Comparison of ENCODE assay signal across 10 cellular contexts in the genomic region with DNA sequence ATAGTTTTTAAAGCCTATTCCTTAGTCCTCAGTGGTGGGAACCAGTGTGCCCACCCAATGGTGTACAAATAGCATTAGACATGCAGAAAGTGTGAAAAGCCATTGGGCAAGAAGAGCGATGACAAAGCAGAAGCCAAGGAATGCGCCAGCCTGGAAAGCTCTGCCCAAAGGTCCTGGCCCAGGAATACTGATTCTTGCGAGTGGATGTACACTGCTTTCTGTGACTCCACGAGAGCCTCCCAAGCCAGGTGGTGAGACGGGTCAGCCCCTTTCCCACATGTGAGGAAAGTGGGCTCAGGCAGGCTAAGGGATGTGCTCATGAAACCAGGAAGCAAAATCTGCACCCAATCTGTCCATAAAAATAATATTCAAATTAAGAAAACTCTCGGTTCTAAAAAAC.
"Had no signal": no experiment of that assay in that cellular context is flagged by ENCODE, and none has a peak within 500 bp of the region (broad histone marks: within the 10 kb centered on the region; RNA-seq: fewer than 3 reads in every experiment).

No MANE protein-coding gene starts in this region.

- H3K4me1 Mint-ChIP-seq: activated B cell treated with CpG ODN at 0.5 μM for 24 hours; activated naive CD4-positive, alpha-beta T cell treated with anti-CD3 and anti-CD28 coated beads, Interleukin-2, amount 50 U/mL, for 24 hours; natural killer cell had no signal

- H3K36me3 Mint-ChIP-seq: activated naive CD4-positive, alpha-beta T cell treated with anti-CD3 and anti-CD28 coated beads, Interleukin-2, amount 50 U/mL, for 24 hours; natural killer cell had no signal

- H3K27ac Mint-ChIP-seq: activated B cell treated with CpG ODN at 0.5 μM for 24 hours; activated CD8-positive, alpha-beta T cell treated with anti-CD3 and anti-CD28 coated beads, Interleukin-2, amount 10 ng/mL, durations not matched to agents 7 days and 5 days; activated naive CD4-positive, alpha-beta T cell treated with anti-CD3 and anti-CD28 coated beads, Interleukin-2, amount 50 U/mL, for 24 hours; natural killer cell; T-helper 2 cell treated with Interferon-gamma antibody and Interleukin-4, amounts not matched to agents 5 μg/mL and 100 μg/mL, for 36 hours had no signal

- ATAC-seq: activated CD8-positive, alpha-beta T cell treated with anti-CD3 and anti-CD28 coated beads, Interleukin-2, amount 10 ng/mL, durations not matched to agents 7 days and 5 days; natural killer cell had no signal

- H3K9me3 Mint-ChIP-seq: activated B cell treated with CpG ODN at 0.5 μM for 24 hours; natural killer cell; T-helper 2 cell treated with Interferon-gamma antibody and Interleukin-4, amounts not matched to agents 5 μg/mL and 100 μg/mL, for 36 hours had no signal

- H3K4me3 Mint-ChIP-seq: activated B cell treated with CpG ODN at 0.5 μM for 24 hours; activated CD8-positive, alpha-beta T cell treated with anti-CD3 and anti-CD28 coated beads, Interleukin-2, amount 10 ng/mL, durations not matched to agents 7 days and 5 days; activated naive CD4-positive, alpha-beta T cell treated with anti-CD3 and anti-CD28 coated beads, Interleukin-2, amount 50 U/mL, for 24 hours; natural killer cell; T-helper 2 cell treated with Interferon-gamma antibody and Interleukin-4, amounts not matched to agents 5 μg/mL and 100 μg/mL, for 36 hours had no signal

- DNase-seq: activated B cell treated with CpG ODN at 0.5 μM for 24 hours; activated CD4-positive, alpha-beta T cell treated with anti-CD3 and anti-CD28 coated beads for 4 hours; activated gamma-delta T cell; cerebellar nuclear complex; effector CD8-positive, alpha-beta T cell; mesendoderm; natural killer cell had no signal
